Comparison of ENCODE assay signal across 8 cellular contexts in the genomic region with DNA sequence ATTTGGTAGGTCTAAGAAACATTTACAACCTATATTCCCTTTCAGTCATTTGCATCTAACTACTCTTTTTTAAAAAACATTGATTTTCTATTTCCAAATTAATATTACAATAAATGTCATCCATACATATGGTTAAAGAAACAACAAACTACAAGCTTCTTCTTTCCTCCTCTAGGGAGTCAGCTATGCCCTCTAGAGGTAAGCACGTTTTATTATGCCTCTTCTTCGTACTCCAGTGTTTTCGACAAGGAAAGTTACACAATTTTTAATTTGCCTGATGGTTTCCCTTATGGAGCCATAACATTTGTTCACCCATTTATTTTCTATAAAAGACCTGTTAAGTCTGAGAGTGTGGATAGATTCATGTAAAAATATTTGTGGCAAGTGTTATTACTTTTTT.
DNase-seq lines count a peak whose midpoint lies in the region; ATAC-seq and TF ChIP-seq lines count a peak whose summit lies in the region.

No MANE protein-coding gene starts in this region.

- H2AFZ ChIP-seq in smooth muscle cell (ENCODE audit: low read depth) = peak overlapping the region; percentile 37

- H3K27me3 ChIP-seq in smooth muscle cell (ENCODE audit: low read depth) = no peaks in the 10 kb centered on the region

- no peaks in the 10 kb centered on the region for H4K20me1 ChIP-seq in smooth muscle cell (ENCODE audit: low read depth)

- peak overlapping the region; percentile 12 for H3K4me2 ChIP-seq in smooth muscle cell

- H3K36me3 ChIP-seq in smooth muscle cell (ENCODE audit: low read depth) = no peaks in the 10 kb centered on the region

- no peaks in the 10 kb centered on the region for H3F3A ChIP-seq in smooth muscle cell (ENCODE audit: low read depth)

- H3K36me3 Mint-ChIP-seq in activated naive CD8-positive, alpha-beta T cell treated with anti-CD3 and anti-CD28 coated beads, Interleukin-2, amount 50 U/mL, for 24 hours (ENCODE audit: low read depth) = no peaks in the 10 kb centered on the region

- H3K9me3 ChIP-seq in smooth muscle cell (replicated peaks; ENCODE audit: low read depth) = no peaks in the 10 kb centered on the region

- no peaks in the 10 kb centered on the region for H3K79me2 ChIP-seq in smooth muscle cell (ENCODE audit: low read depth)

- H3K4me1 Mint-ChIP-seq in activated naive CD8-positive, alpha-beta T cell treated with anti-CD3 and anti-CD28 coated beads, Interleukin-2, amount 50 U/mL, for 24 hours = peaks cover 3% of the 10 kb centered on the region

- no peak overlapping the region for H3K4me3 ChIP-seq in smooth muscle cell

- no peaks in the 10 kb centered on the region for H3K27me3 Mint-ChIP-seq in activated naive CD8-positive, alpha-beta T cell treated with anti-CD3 and anti-CD28 coated beads, Interleukin-2, amount 50 U/mL, for 24 hours

- TF ChIP-seq CTCF in smooth muscle cell (IDR thresholded peaks at IDR 0.05; ENCODE audit: borderline replicate concordance, insufficient read depth, poor library complexity, severe bottlenecking) = peak; percentile 59

- DNase-seq in NCI-H82 (lab: John Stamatoyannopoulos, UW) (peak; percentile 20), NCI-H82 treated with DMSO at 0.1 percent for 48 hours (lab: John Stamatoyannopoulos, UW; ENCODE audit: unreplicated experiment) (no peak), NCI-H69 (lab: John Stamatoyannopoulos, UW) (peak; percentile 86), cerebellum (ENCODE audit: low spot score) (peak; percentile 22), smooth muscle cell (lab: John Stamatoyannopoulos, UW; ENCODE audit: unreplicated experiment) (no peak), activated gamma-delta T cell treated with Interleukin-2 at 50 U/mL for 16 hours (no peak)
- no peak for DNase-seq in activated naive CD8-positive, alpha-beta T cell treated with anti-CD3 and anti-CD28 coated beads, Interleukin-2, amount 50 U/mL, for 24 hours

- no peak overlapping the region for H3K4me3 Mint-ChIP-seq in activated naive CD8-positive, alpha-beta T cell treated with anti-CD3 and anti-CD28 coated beads, Interleukin-2, amount 50 U/mL, for 24 hours

- no peak for ATAC-seq in activated naive CD8-positive, alpha-beta T cell treated with anti-CD3 and anti-CD28 coated beads, Interleukin-2, amount 50 U/mL, for 24 hours
- ATAC-seq in GM19395 (IDR thresholded peaks at IDR 0.05; ENCODE audit: unreplicated experiment) = no peak

- H3K27ac ChIP-seq in smooth muscle cell (ENCODE audit: low read depth) = no peak overlapping the region

- H3K4me1 ChIP-seq in smooth muscle cell (ENCODE audit: low read depth) = no peaks in the 10 kb centered on the region

- no peak overlapping the region for H3K9ac ChIP-seq in smooth muscle cell (ENCODE audit: low read depth)

- H3K9me3 Mint-ChIP-seq in activated naive CD8-positive, alpha-beta T cell treated with anti-CD3 and anti-CD28 coated beads, Interleukin-2, amount 50 U/mL, for 24 hours = no peaks in the 10 kb centered on the region

- WGBS in smooth muscle cell (ENCODE audit: low lambda C conversion rate) = 18% methylated on average over 3 of the region's 3 CpGs

- no peak overlapping the region for H3K27ac Mint-ChIP-seq in activated naive CD8-positive, alpha-beta T cell treated with anti-CD3 and anti-CD28 coated beads, Interleukin-2, amount 50 U/mL, for 24 hours

Comparison
In these comparisons a context has a peak if more than half of its experiments do, and no peak if none do; other contexts are left out.
1. DNase-seq: peak in NCI-H82 (single experiment), NCI-H69 (single experiment) and cerebellum (single experiment); none in NCI-H82 treated with DMSO at 0.1 percent for 48 hours (single experiment), smooth muscle cell (single experiment), activated naive CD8-positive, alpha-beta T cell treated with anti-CD3 and anti-CD28 coated beads, Interleukin-2, amount 50 U/mL, for 24 hours (single experiment) and activated gamma-delta T cell treated with Interleukin-2 at 50 U/mL for 16 hours (single experiment).